In genomic region chr16:8848939-8849391, GRCh38 we compare ENCODE assay signal across 11 cellular contexts. TPM values are rescaled to one million over a fixed set of nuclear protein-coding genes. Genes with fewer than 3 reads are reported as not detected.
DNase-seq lines count a peak whose midpoint lies in the region; ATAC-seq and TF ChIP-seq lines count a peak whose summit lies in the region.
"Had no signal": no experiment of that assay in that cellular context is flagged by ENCODE, and none has a peak within 500 bp of the region (broad histone marks: within the 10 kb centered on the region; RNA-seq: fewer than 3 reads in every experiment).

No MANE protein-coding gene starts in this region.

- peaks cover 10 to 17% of the 10 kb centered on the region in 2 donors for H3K36me3 Mint-ChIP-seq in activated naive CD4-positive, alpha-beta T cell treated with anti-CD3 and anti-CD28 coated beads, Interleukin-2, amount 50 U/mL, for 72 hours
- peaks cover 22% of the 10 kb centered on the region for H3K36me3 Mint-ChIP-seq in effector memory CD8-positive, alpha-beta T cell (ENCODE audit: insufficient read depth)

- H3K4me1 ChIP-seq in SJSA1 (replicated peaks) = peaks cover 29% of the 10 kb centered on the region
- H3K4me1 ChIP-seq in subcutaneous abdominal adipose tissue (ENCODE audit: control insufficient read depth in 5 of 5, insufficient read depth in 5 of 5, low read length in 5 of 5) = peaks cover 9 to 46% (median 32%) of the 10 kb centered on the region in 5 donors

- H3K4me1 Mint-ChIP-seq in effector memory CD8-positive, alpha-beta T cell (ENCODE audit: low read depth in 2 of 2) = peaks cover 20 to 35% of the 10 kb centered on the region in 2 donors

- no peak overlapping the region; the same call in none of the 2 replicates for H3K27ac ChIP-seq in SJSA1
- H3K27ac ChIP-seq in subcutaneous abdominal adipose tissue (ENCODE audit: low read depth, low read length) = peak overlapping the region; percentile 51
- H3K27ac ChIP-seq: C4-2B, SJCRH30 had no signal

- peak overlapping the region; percentile 82 to 83 for H3K27ac Mint-ChIP-seq in activated naive CD4-positive, alpha-beta T cell treated with anti-CD3 and anti-CD28 coated beads, Interleukin-2, amount 50 U/mL, for 72 hours
- peak overlapping the region in 1 of 2 donors; percentile 62 for H3K27ac Mint-ChIP-seq in effector memory CD8-positive, alpha-beta T cell

- no peaks in the 10 kb centered on the region for H3K9me3 Mint-ChIP-seq in activated naive CD4-positive, alpha-beta T cell treated with anti-CD3 and anti-CD28 coated beads, Interleukin-2, amount 50 U/mL, for 72 hours
- no peaks in the 10 kb centered on the region for H3K9me3 Mint-ChIP-seq in effector memory CD8-positive, alpha-beta T cell

- no peaks in the 10 kb centered on the region for H3K27me3 Mint-ChIP-seq in effector memory CD8-positive, alpha-beta T cell

- no peak for ATAC-seq in activated naive CD4-positive, alpha-beta T cell treated with anti-CD3 and anti-CD28 coated beads, Interleukin-2, amount 50 U/mL, for 72 hours
- ATAC-seq in HG02840 (IDR thresholded peaks at IDR 0.05; ENCODE audit: low FRiP score, unreplicated experiment) = no peak
- no peak for ATAC-seq in effector memory CD8-positive, alpha-beta T cell (replicated peaks)

- TF ChIP-seq CTCF in fibroblast of mammary gland (conservative IDR thresholded peaks at IDR 0.05; ENCODE audit: control insufficient read depth, insufficient read depth, low read depth, low read length) = no peak

- DNase-seq in activated naive CD4-positive, alpha-beta T cell treated with anti-CD3 and anti-CD28 coated beads, Interleukin-2, amount 50 U/mL, for 72 hours (ENCODE audit: low spot score in 2 of 2) = no peak
- DNase-seq in activated naive CD4-positive, alpha-beta T cell (lab: John Stamatoyannopoulos, UW) = no peak
- peak; percentile 33 to 65 for DNase-seq in SJSA1 (ENCODE audit: low read depth in 1 of 2, low spot score in 2 of 2)
- peak; percentile 88 for DNase-seq in fibroblast of mammary gland (ENCODE audit: low read depth)
- DNase-seq in iPS-NIHi11 (ENCODE audit: low spot score) = no peak
- DNase-seq in effector memory CD8-positive, alpha-beta T cell = no peak
- DNase-seq: SJCRH30 had no signal

- H3K4me3 Mint-ChIP-seq in effector memory CD8-positive, alpha-beta T cell = no peak overlapping the region

- peaks cover 77% of the 10 kb centered on the region for H3K36me3 ChIP-seq in SJSA1
- peaks cover 0 to 47% (median 26%) of the 10 kb centered on the region in 5 donors for H3K36me3 ChIP-seq in subcutaneous abdominal adipose tissue (ENCODE audit: control insufficient read depth in 5 of 5, insufficient read depth in 5 of 5, low read length in 5 of 5)

- H3K27me3 ChIP-seq in SJSA1 (replicated peaks) = no peaks in the 10 kb centered on the region
- H3K27me3 ChIP-seq in subcutaneous abdominal adipose tissue (ENCODE audit: control insufficient read depth in 5 of 5, insufficient read depth in 4 of 5, low read length in 5 of 5) = no peaks in the 10 kb centered on the region
- H3K27me3 ChIP-seq: esophagus muscularis mucosa, SJCRH30 had no signal

- H3K9me3 ChIP-seq in SJSA1 (replicated peaks) (no peaks in the 10 kb centered on the region), subcutaneous abdominal adipose tissue (ENCODE audit: control insufficient read depth in 5 of 5, low read length in 5 of 5) (no peaks in the 10 kb centered on the region)
- H3K9me3 ChIP-seq: esophagus muscularis mucosa, SJCRH30 had no signal

- H3K4me3 ChIP-seq in SJSA1 (no peak overlapping the region), fibroblast of mammary gland (ENCODE audit: control insufficient read depth, low read depth, low read length) (no peak overlapping the region), subcutaneous abdominal adipose tissue (ENCODE audit: low read depth in 1 of 5, low read length in 5 of 5) (no peak overlapping the region)
- H3K4me3 ChIP-seq: esophagus muscularis mucosa, SJCRH30 had no signal

- H3K9ac ChIP-seq in subcutaneous abdominal adipose tissue (ENCODE audit: low read length in 5 of 5) = no peak overlapping the region

RNA-seq across cellular contexts. Expression of gene CARHSP1, which starts 19.8 kb away (rescaled TPM):
- total RNA-seq in activated naive CD4-positive, alpha-beta T cell treated with anti-CD3 and anti-CD28 coated beads, Interleukin-2, amount 50 U/mL, for 72 hours = 100 to 1,000 TPM in 1 of 2 donors, 10 to 100 TPM in 1; 88.1 to 106 TPM
- 162 and 182 TPM in 2 replicates for total RNA-seq in SJSA1 (2014; rRNA removed; shearing (Covaris generic))

RNA-seq across cellular contexts. Expression of gene LITAFD, which starts 33.2 kb away (rescaled TPM):
- total RNA-seq in activated naive CD4-positive, alpha-beta T cell treated with anti-CD3 and anti-CD28 coated beads, Interleukin-2, amount 50 U/mL, for 72 hours = not detected
- not detected in 2 replicates for total RNA-seq in SJSA1 (2014; rRNA removed; shearing (Covaris generic))
- total RNA-seq: esophagus muscularis mucosa, SJCRH30 had no signal

RNA-seq across cellular contexts. Expression of gene PMM2, which starts 51.3 kb away (rescaled TPM):
- total RNA-seq in activated naive CD4-positive, alpha-beta T cell treated with anti-CD3 and anti-CD28 coated beads, Interleukin-2, amount 50 U/mL, for 72 hours = 10 to 100 TPM; 24.2 to 46.2 TPM
- 47.9 and 50.2 TPM in 2 replicates for total RNA-seq in SJSA1 (2014; rRNA removed; shearing (Covaris generic))

RNA-seq across cellular contexts. Expression of gene TMEM186, which starts 51.5 kb away (rescaled TPM):
- total RNA-seq in activated naive CD4-positive, alpha-beta T cell treated with anti-CD3 and anti-CD28 coated beads, Interleukin-2, amount 50 U/mL, for 72 hours = 10 to 100 TPM; 15.1 to 19.8 TPM
- total RNA-seq in SJSA1 (2014; rRNA removed; shearing (Covaris generic)) = 3.0 and 6.8 TPM in 2 replicates

Comparison
In these comparisons a context has a peak if more than half of its experiments do, and no peak if none do; other contexts are left out.
1. DNase-seq: peak in SJSA1 (2 of 2) and fibroblast of mammary gland (single experiment); none in activated naive CD4-positive, alpha-beta T cell treated with anti-CD3 and anti-CD28 coated beads, Interleukin-2, amount 50 U/mL, for 72 hours (0 of 2), activated naive CD4-positive, alpha-beta T cell (0 of 4), iPS-NIHi11 (single experiment) and effector memory CD8-positive, alpha-beta T cell (0 of 3).